Comparison of ENCODE assay signal across 1 cellular context in genomic region chr1:32650752-32651460, GRCh38.
TF ChIP-seq lines count a peak whose summit lies in the region.

RBBP4 (plus strand) TSS chr1:32651208; CDS start chr1:32651307, 99 bp downstream.

TF ChIP-seq in K562, 482 proteins besides CTCF, POLR2A, EP300 and RAD21 (continued from another document and continues in another):
- TF ChIP-seq BCLAF1 (IDR thresholded peaks at IDR 0.05; ENCODE audit: borderline replicate concordance in 1 of 2, control insufficient read depth in 1 of 2, low read depth in 2 of 2, low read length in 1 of 2) (0 out of 4 replicates have a peak, but pooled peaks of 1 of the 2 experiments have one; percentile 4), SLC30A9 (CRISPR knock-in tag; IDR thresholded peaks at IDR 0.05) (no peak; the same call in 1 of the 2 replicates), ZNF431 (CRISPR knock-in tag; IDR thresholded peaks at IDR 0.05) (peak; percentile 64; the same call in 1 of the 2 replicates), ILK (tag; IDR thresholded peaks at IDR 0.05; ENCODE audit: borderline replicate concordance, low read depth) (peak; percentile 76), RBM14 (IDR thresholded peaks at IDR 0.05; ENCODE audit: borderline replicate concordance, insufficient read depth, low read depth, low read length) (no peak), KLF10 (CRISPR knock-in tag; IDR thresholded peaks at IDR 0.05) (no peak), ZSCAN29 (IDR thresholded peaks at IDR 0.05) (no peak), SRSF1 (IDR thresholded peaks at IDR 0.05; ENCODE audit: low read depth, low read length) (peak; percentile 54; the same call in 1 of the 2 replicates), CHCHD3 (CRISPR knock-in tag; IDR thresholded peaks at IDR 0.05) (0 out of 2 replicates have a peak, but pooled peaks have one; percentile 28), HDAC1 (IDR thresholded peaks at IDR 0.05) (peak in 1 of 2 experiments; percentile 88; a peak in 3 of 4 replicates), SUPT5H (IDR thresholded peaks at IDR 0.05) (peak; percentile 85), ZNF644 (tag; IDR thresholded peaks at IDR 0.05; ENCODE audit: low read depth) (peak; percentile 99), RNF2 (IDR thresholded peaks at IDR 0.05) (peak; percentile 87), FOXP1 (CRISPR knock-in tag; IDR thresholded peaks at IDR 0.05) (peak; percentile 80), ZNF77 (CRISPR knock-in tag; IDR thresholded peaks at IDR 0.05) (no peak), ARID1B (IDR thresholded peaks at IDR 0.05) (no peak), ZNF449 (CRISPR knock-in tag; IDR thresholded peaks at IDR 0.05) (peak; percentile 97), CREM (IDR thresholded peaks at IDR 0.05; ENCODE audit: low read depth) (peak; percentile 85), NFYB (IDR thresholded peaks at IDR 0.05; ENCODE audit: extremely low read depth, insufficient read length) (peak; percentile 83), SMARCE1 (IDR thresholded peaks at IDR 0.05) (no peak), OTX1 (CRISPR knock-in tag; IDR thresholded peaks at IDR 0.05) (peak; percentile 98), TARDBP (IDR thresholded peaks at IDR 0.05) (peak; percentile 59), BRF2 (IDR thresholded peaks at IDR 0.05; ENCODE audit: borderline replicate concordance, insufficient read depth, insufficient read length) (no peak), CSDE1 (IDR thresholded peaks at IDR 0.05) (no peak; a peak in 1 of 4 replicates), ZNF239 (CRISPR knock-in tag; IDR thresholded peaks at IDR 0.05) (peak; percentile 93), CLOCK (CRISPR knock-in tag; IDR thresholded peaks at IDR 0.05; ENCODE audit: borderline replicate concordance) (peak; percentile 86; the same call in 1 of the 2 replicates), ELK3 (CRISPR knock-in tag; IDR thresholded peaks at IDR 0.05) (peak; percentile 84; the same call in 1 of the 2 replicates), MCM5 (IDR thresholded peaks at IDR 0.05; ENCODE audit: low read depth) (no peak), ZNF311 (CRISPR knock-in tag; IDR thresholded peaks at IDR 0.05) (peak; percentile 96), ZNF561 (CRISPR knock-in tag; conservative IDR thresholded peaks at IDR 0.05) (peak; percentile 89), BRCA1 (IDR thresholded peaks at IDR 0.05) (no peak), BRCA1 (CRISPR knock-in tag; IDR thresholded peaks at IDR 0.05) (no peak), ZC3H11A (IDR thresholded peaks at IDR 0.05; ENCODE audit: low read depth, low read length) (no peak), ZBTB33 (CRISPR knock-in tag; IDR thresholded peaks at IDR 0.05) (peak; percentile 57), DDX20 (tag; IDR thresholded peaks at IDR 0.05; ENCODE audit: low read depth) (peak; percentile 94), CBX8 (IDR thresholded peaks at IDR 0.05; ENCODE audit: borderline replicate concordance, extremely low read depth, low read depth, low read length, poor library complexity, severe bottlenecking) (no peak), SIN3A (IDR thresholded peaks at IDR 0.05; ENCODE audit: borderline replicate concordance in 2 of 2, control insufficient read depth in 1 of 2, low read depth in 2 of 2, low read length in 2 of 2) (peak in 1 of 2 experiments; percentile 59; a peak in 2 of 4 replicates), NFE2L1 (tag; IDR thresholded peaks at IDR 0.05; ENCODE audit: borderline replicate concordance, low read depth) (peak; percentile 65; the same call in 1 of the 2 replicates), MYC (IDR thresholded peaks at IDR 0.05; ENCODE audit: low read depth, low read length) (peak; percentile 79), MYC (CRISPR knock-in tag; IDR thresholded peaks at IDR 0.05; ENCODE audit: borderline replicate concordance, low read depth) (peak; percentile 87; the same call in 1 of the 2 replicates), JUNB (CRISPR knock-in tag; conservative IDR thresholded peaks at IDR 0.05) (no peak), HMGXB4 (CRISPR knock-in tag; IDR thresholded peaks at IDR 0.05) (peak; percentile 56; the same call in 1 of the 2 replicates)
- TF ChIP-seq, protein P1, sequence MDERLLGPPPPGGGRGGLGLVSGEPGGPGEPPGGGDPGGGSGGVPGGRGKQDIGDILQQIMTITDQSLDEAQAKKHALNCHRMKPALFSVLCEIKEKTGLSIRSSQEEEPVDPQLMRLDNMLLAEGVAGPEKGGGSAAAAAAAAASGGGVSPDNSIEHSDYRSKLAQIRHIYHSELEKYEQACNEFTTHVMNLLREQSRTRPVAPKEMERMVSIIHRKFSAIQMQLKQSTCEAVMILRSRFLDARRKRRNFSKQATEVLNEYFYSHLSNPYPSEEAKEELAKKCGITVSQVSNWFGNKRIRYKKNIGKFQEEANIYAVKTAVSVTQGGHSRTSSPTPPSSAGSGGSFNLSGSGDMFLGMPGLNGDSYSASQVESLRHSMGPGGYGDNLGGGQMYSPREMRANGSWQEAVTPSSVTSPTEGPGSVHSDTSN (CRISPR knock-in tag; IDR thresholded peaks at IDR 0.05; ENCODE audit: low read depth), result no peak
- TF ChIP-seq, protein P1 (tag; conservative IDR thresholded peaks at IDR 0.05; ENCODE audit: low read depth), result peak; percentile 78
- TF ChIP-seq, protein P2, sequence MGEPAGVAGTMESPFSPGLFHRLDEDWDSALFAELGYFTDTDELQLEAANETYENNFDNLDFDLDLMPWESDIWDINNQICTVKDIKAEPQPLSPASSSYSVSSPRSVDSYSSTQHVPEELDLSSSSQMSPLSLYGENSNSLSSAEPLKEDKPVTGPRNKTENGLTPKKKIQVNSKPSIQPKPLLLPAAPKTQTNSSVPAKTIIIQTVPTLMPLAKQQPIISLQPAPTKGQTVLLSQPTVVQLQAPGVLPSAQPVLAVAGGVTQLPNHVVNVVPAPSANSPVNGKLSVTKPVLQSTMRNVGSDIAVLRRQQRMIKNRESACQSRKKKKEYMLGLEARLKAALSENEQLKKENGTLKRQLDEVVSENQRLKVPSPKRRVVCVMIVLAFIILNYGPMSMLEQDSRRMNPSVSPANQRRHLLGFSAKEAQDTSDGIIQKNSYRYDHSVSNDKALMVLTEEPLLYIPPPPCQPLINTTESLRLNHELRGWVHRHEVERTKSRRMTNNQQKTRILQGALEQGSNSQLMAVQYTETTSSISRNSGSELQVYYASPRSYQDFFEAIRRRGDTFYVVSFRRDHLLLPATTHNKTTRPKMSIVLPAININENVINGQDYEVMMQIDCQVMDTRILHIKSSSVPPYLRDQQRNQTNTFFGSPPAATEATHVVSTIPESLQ (CRISPR knock-in tag; IDR thresholded peaks at IDR 0.05), result peak; percentile 78; the same call in 1 of the 2 replicates
